In genomic region chr22:45690008-45690407, GRCh38 we compare ENCODE assay signal across 17 cellular contexts.
"Had no signal": no experiment of that assay in that cellular context is flagged by ENCODE, and none has a peak within 500 bp of the region (broad histone marks: within the 10 kb centered on the region; RNA-seq: fewer than 3 reads in every experiment).

No MANE protein-coding gene starts in this region.

- H3K4me3 ChIP-seq: dorsolateral prefrontal cortex, esophagus squamous epithelium, mucosa of descending colon, prostate gland, right lobe of liver, spleen, upper lobe of left lung had no signal

- H3K9me3 ChIP-seq: esophagus squamous epithelium, mucosa of descending colon, prostate gland, right lobe of liver, spleen, upper lobe of left lung had no signal

- H3K27ac ChIP-seq: brain microvascular endothelial cell, dorsolateral prefrontal cortex, spleen, upper lobe of left lung had no signal

- DNase-seq: activated CD4-positive, alpha-beta T cell treated with anti-CD3 and anti-CD28 coated beads, Interleukin-2, amount 50 U/mL, for 4 hours; activated gamma-delta T cell; activated naive CD8-positive, alpha-beta T cell treated with anti-CD3 and anti-CD28 coated beads for 36 hours; activated T-cell treated with anti-CD3 and anti-CD28 coated beads, Interleukin-2, amount 50 U/mL, for 1 hour; brain microvascular endothelial cell; cerebellar nuclear complex; dorsolateral prefrontal cortex; esophagus squamous epithelium; foreskin fibroblast; mucosa of descending colon; natural killer cell; right lobe of liver; spleen; stimulated activated CD4-positive, alpha-beta T cell treated with anti-CD3 and anti-CD28 coated beads, Interleukin-1b, Interleukin-23, amount 100 ng/mL, for 48 hours; stimulated activated naive CD4-positive, alpha-beta T cell; upper lobe of left lung had no signal

- H3K27ac Mint-ChIP-seq: activated naive CD8-positive, alpha-beta T cell treated with anti-CD3 and anti-CD28 coated beads for 36 hours had no signal

- H3K4me3 Mint-ChIP-seq: activated naive CD8-positive, alpha-beta T cell treated with anti-CD3 and anti-CD28 coated beads for 36 hours; natural killer cell had no signal

- H3K27me3 Mint-ChIP-seq: activated naive CD8-positive, alpha-beta T cell treated with anti-CD3 and anti-CD28 coated beads for 36 hours had no signal

- H3K36me3 ChIP-seq: prostate gland had no signal

- H3K27me3 ChIP-seq: brain microvascular endothelial cell, dorsolateral prefrontal cortex, esophagus squamous epithelium, right lobe of liver, spleen, upper lobe of left lung had no signal

- H3K9me3 Mint-ChIP-seq: activated naive CD8-positive, alpha-beta T cell treated with anti-CD3 and anti-CD28 coated beads for 36 hours; natural killer cell had no signal

- ATAC-seq: mucosa of descending colon, natural killer cell had no signal
